Comparison of ENCODE assay signal across 8 cellular contexts in the genomic region with DNA sequence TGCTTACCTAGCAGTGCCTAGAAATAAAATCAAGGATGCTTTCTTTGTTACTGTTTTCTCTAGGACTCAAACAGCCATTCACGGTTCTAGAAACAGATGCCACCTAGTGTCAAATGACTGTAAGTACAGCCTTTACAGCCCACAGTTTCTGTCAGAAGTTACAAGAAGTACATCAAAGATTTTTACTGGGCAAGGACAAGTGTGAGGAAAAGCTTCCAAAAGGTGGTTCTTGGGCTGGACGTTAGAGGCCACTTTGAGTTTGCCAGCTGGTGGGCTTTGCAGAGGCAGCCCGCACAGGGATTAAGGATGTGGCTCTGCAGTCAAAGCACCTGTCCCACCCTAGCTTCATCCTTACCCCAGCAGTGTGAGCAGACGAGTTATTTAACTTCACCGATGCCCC.
DNase-seq lines count a peak whose midpoint lies in the region; ATAC-seq lines count a peak whose summit lies in the region.

No MANE protein-coding gene starts in this region.

- DNase-seq in COLO668 (lab: John Stamatoyannopoulos, UW; ENCODE audit: unreplicated experiment) (peak; percentile 10), HCEC 1CT (peak; percentile 72), NCI-H510A (lab: John Stamatoyannopoulos, UW) (peak; percentile 21), amniotic epithelial cell (ENCODE audit: low read depth) (peak; percentile 65), hepatic stellate cell (ENCODE audit: low spot score) (peak; percentile 55), skeletal muscle cell (ENCODE audit: low read depth) (peak; percentile 13)
- DNase-seq in stimulated activated CD4-positive, alpha-beta T cell treated with anti-CD3 and anti-CD28 coated beads, Interleukin-4, amount 100 ng/mL, for 1 hour = no peak

- no peak for ATAC-seq in HG02763 (IDR thresholded peaks at IDR 0.05; ENCODE audit: unreplicated experiment)

- no peak overlapping the region for H3K4me3 ChIP-seq in skeletal muscle cell (ENCODE audit: low read depth, low read length)
